9 cellular contexts compared by ENCODE assay signal in the genomic region with DNA sequence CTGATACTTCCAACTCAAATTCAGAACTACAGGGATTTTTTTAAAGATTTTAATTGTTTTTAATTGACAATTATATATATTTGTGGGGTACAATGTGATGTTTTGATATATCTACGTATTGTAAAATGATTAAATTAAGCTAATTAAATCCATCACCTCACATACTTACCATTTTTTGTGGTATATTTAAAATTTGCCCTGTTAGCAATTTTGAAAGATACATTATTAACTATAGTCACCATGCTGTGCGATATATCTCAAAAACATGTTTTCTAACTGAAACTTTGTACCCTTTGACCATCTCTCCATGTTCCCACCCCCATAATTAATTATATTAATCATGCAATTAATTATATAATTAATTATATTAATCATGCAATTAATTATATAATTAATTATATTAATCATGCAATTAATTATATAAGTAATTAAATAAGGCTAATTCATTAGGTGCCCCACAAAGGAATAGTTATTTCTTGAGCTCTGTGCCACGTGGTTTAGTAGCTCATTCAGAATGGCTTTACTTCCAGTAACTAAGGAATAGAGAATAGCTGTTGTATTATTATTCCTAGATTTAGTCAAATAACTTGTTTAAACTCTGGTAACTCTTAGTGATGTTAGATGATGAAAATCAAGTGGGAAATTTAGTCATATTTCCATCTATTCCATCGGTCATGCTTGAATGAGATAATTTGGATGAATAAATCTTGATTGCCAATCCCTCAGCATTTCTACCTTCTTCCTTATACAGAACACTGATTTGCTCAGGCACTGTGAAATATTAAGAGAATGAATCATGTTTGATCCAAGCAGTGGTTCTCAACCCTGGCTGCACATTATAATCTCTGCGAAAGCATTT. TPM values are rescaled to one million over a fixed set of nuclear protein-coding genes. Genes with fewer than 3 reads are reported as not detected.
DNase-seq lines count a peak whose midpoint lies in the region; ATAC-seq and TF ChIP-seq lines count a peak whose summit lies in the region.
"Had no signal": no experiment of that assay in that cellular context is flagged by ENCODE, and none has a peak within 500 bp of the region (broad histone marks: within the 10 kb centered on the region; RNA-seq: fewer than 3 reads in every experiment).

No MANE protein-coding gene starts in this region.

- peaks cover 5% of the 10 kb centered on the region in 2 donors for H3K4me1 ChIP-seq in gastrocnemius medialis

- no peaks in the 10 kb centered on the region for H3K27me3 ChIP-seq in gastrocnemius medialis

- ATAC-seq in SK-N-SH treated with all-trans-retinoic acid at 6 μM for 48 hours (peak; percentile 78), gastrocnemius medialis (no peak), GM21529 (IDR thresholded peaks at IDR 0.05; ENCODE audit: unreplicated experiment) (no peak)

- peak; percentile 62 for DNase-seq in NCI-H2227 treated with DMSO at 0.1 percent for 48 hours (lab: John Stamatoyannopoulos, UW)
- DNase-seq in NCI-H2227 (lab: John Stamatoyannopoulos, UW; ENCODE audit: unreplicated experiment): no peak
- peak; percentile 31 for DNase-seq in fibroblast of peridontal ligament (ENCODE audit: extremely low read depth)
- DNase-seq in gastrocnemius medialis: no peak
- DNase-seq in SIG-M5 (lab: John Stamatoyannopoulos, UW): no peak
- no peak for DNase-seq in NOMO-1 (lab: John Stamatoyannopoulos, UW; ENCODE audit: unreplicated experiment in 2 of 2)

- H3K9me3 ChIP-seq in gastrocnemius medialis: no peaks in the 10 kb centered on the region

- peak overlapping the region in 3 of 4 donors; percentile 56 to 63 (median 61) for H3K4me3 ChIP-seq in gastrocnemius medialis

- intact Hi-C loops in gastrocnemius medialis (cut with DNase I; ENCODE audit: low total_unique reads): loop anchor here (5.0 kb wide), 1 partner anchor 40 kb away; the partner anchor contains the start of gene PHF3

- in situ Hi-C loops in gastrocnemius medialis (cut with MboI; ENCODE audit: low sequenced_read_pairs in 4 of 4): loop anchor here in 3 of 4 donors (5.0 to 10.0 kb wide), 3 partner anchors 165 to 245 kb away; no protein-coding TSS in a partner anchor

- no peaks in the 10 kb centered on the region for H3K36me3 ChIP-seq in gastrocnemius medialis

- no peak for TF ChIP-seq CTCF in gastrocnemius medialis (IDR thresholded peaks at IDR 0.05 in 4 of 5, conservative IDR thresholded peaks at IDR 0.05 in 1 of 5)

- no peak for TF ChIP-seq POLR2A in gastrocnemius medialis (IDR thresholded peaks at IDR 0.05)

- no peak overlapping the region for H3K27ac ChIP-seq in gastrocnemius medialis
- H3K27ac ChIP-seq: C4-2B had no signal

TF ChIP-seq in SK-N-SH treated with all-trans-retinoic acid at 6 μM for 48 hours, 23 proteins besides CTCF, POLR2A, EP300 and RAD21:
- TF ChIP-seq CSDC2 (CRISPR knock-in tag; IDR thresholded peaks at IDR 0.05) (no peak), ZNF8 (CRISPR knock-in tag; IDR thresholded peaks at IDR 0.05) (no peak), ESRRG (CRISPR knock-in tag; IDR thresholded peaks at IDR 0.05) (no peak), ARNTL (CRISPR knock-in tag; IDR thresholded peaks at IDR 0.05; ENCODE audit: borderline replicate concordance, low read depth) (no peak), OSR1 (CRISPR knock-in tag; IDR thresholded peaks at IDR 0.05) (no peak), ZFP3 (CRISPR knock-in tag; IDR thresholded peaks at IDR 0.05) (no peak)
- TF ChIP-seq, protein P1, sequence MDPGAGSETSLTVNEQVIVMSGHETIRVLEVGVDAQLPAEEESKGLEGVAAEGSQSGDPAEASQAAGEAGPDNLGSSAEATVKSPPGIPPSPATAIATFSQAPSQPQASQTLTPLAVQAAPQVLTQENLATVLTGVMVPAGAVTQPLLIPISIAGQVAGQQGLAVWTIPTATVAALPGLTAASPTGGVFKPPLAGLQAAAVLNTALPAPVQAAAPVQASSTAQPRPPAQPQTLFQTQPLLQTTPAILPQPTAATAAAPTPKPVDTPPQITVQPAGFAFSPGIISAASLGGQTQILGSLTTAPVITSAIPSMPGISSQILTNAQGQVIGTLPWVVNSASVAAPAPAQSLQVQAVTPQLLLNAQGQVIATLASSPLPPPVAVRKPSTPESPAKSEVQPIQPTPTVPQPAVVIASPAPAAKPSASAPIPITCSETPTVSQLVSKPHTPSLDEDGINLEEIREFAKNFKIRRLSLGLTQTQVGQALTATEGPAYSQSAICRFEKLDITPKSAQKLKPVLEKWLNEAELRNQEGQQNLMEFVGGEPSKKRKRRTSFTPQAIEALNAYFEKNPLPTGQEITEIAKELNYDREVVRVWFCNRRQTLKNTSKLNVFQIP (CRISPR knock-in tag; IDR thresholded peaks at IDR 0.05; ENCODE audit: borderline replicate concordance, low read depth): no peak
- TF ChIP-seq, protein P2, sequence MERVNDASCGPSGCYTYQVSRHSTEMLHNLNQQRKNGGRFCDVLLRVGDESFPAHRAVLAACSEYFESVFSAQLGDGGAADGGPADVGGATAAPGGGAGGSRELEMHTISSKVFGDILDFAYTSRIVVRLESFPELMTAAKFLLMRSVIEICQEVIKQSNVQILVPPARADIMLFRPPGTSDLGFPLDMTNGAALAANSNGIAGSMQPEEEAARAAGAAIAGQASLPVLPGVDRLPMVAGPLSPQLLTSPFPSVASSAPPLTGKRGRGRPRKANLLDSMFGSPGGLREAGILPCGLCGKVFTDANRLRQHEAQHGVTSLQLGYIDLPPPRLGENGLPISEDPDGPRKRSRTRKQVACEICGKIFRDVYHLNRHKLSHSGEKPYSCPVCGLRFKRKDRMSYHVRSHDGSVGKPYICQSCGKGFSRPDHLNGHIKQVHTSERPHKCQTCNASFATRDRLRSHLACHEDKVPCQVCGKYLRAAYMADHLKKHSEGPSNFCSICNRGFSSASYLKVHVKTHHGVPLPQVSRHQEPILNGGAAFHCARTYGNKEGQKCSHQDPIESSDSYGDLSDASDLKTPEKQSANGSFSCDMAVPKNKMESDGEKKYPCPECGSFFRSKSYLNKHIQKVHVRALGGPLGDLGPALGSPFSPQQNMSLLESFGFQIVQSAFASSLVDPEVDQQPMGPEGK (CRISPR knock-in tag; IDR thresholded peaks at IDR 0.05; ENCODE audit: borderline replicate concordance): no peak

RNA-seq across cellular contexts. Expression of gene PTP4A1, which starts 25.1 kb away (rescaled TPM):
- 100 to 1,000 TPM in 2 of 4 donors, 10 to 100 TPM in 2; 30.6 to 256 (median 90.8) TPM for total RNA-seq in gastrocnemius medialis

RNA-seq across cellular contexts. Expression of gene PHF3, which starts 38.2 kb away (rescaled TPM):
- total RNA-seq in gastrocnemius medialis: 10 to 100 TPM; 49.4 to 73.1 (median 61.9) TPM

Comparison
In these comparisons a context has a peak if more than half of its experiments do, and no peak if none do; other contexts are left out.
1. DNase-seq: peak in NCI-H2227 treated with DMSO at 0.1 percent for 48 hours (single experiment) and fibroblast of peridontal ligament (single experiment); none in NCI-H2227 (single experiment), gastrocnemius medialis (0 of 2), SIG-M5 (single experiment) and NOMO-1 (0 of 2).